In genomic region chr1:224736619-224737352, GRCh38 we compare ENCODE assay signal across 8 cellular contexts.
DNase-seq lines count a peak whose midpoint lies in the region; ATAC-seq and TF ChIP-seq lines count a peak whose summit lies in the region.

No MANE protein-coding gene starts in this region.

- intact Hi-C loops in posterior vena cava (cut with DNase I) = no loop called here

- H3K36me3 Mint-ChIP-seq in chondrocyte (ENCODE audit: low read depth) (no peaks in the 10 kb centered on the region), endothelial cell (ENCODE audit: low read depth, unreplicated experiment) (no peaks in the 10 kb centered on the region)

- peak overlapping the region in 1 of 2 donors; percentile 74 for H3K27ac Mint-ChIP-seq in stimulated activated naive CD8-positive, alpha-beta T cell treated with anti-CD3 and anti-CD28 coated beads, Interleukin-15, amount 100 ng/mL, for 72 hours
- H3K27ac Mint-ChIP-seq in chondrocyte (ENCODE audit: unreplicated experiment) (peak overlapping the region; percentile 74), endothelial cell (ENCODE audit: unreplicated experiment) (no peak overlapping the region)

- H3K9me3 Mint-ChIP-seq in stimulated activated naive CD8-positive, alpha-beta T cell treated with anti-CD3 and anti-CD28 coated beads, Interleukin-15, amount 100 ng/mL, for 72 hours = no peaks in the 10 kb centered on the region
- H3K9me3 Mint-ChIP-seq in chondrocyte (ENCODE audit: low read depth) (no peaks in the 10 kb centered on the region), endothelial cell (ENCODE audit: unreplicated experiment) (no peaks in the 10 kb centered on the region)

- H3K4me1 Mint-ChIP-seq in stimulated activated naive CD8-positive, alpha-beta T cell treated with anti-CD3 and anti-CD28 coated beads, Interleukin-15, amount 100 ng/mL, for 72 hours = peaks cover 76% of the 10 kb centered on the region
- peaks cover 34% of the 10 kb centered on the region for H3K4me1 Mint-ChIP-seq in chondrocyte (ENCODE audit: low read depth)
- peaks cover 24% of the 10 kb centered on the region for H3K4me1 Mint-ChIP-seq in endothelial cell (ENCODE audit: unreplicated experiment)

- ATAC-seq in stimulated activated naive CD8-positive, alpha-beta T cell treated with anti-CD3 and anti-CD28 coated beads, Interleukin-15, amount 100 ng/mL, for 72 hours = peak; percentile 83
- no peak for ATAC-seq in stimulated activated naive CD8-positive, alpha-beta T cell treated with anti-CD3 and anti-CD28 coated beads, Interleukin-15, Interleukin-2, amounts not matched to agents 100 U/mL and 50 U/mL, for 24 hours
- ATAC-seq in HG03108 (IDR thresholded peaks at IDR 0.05; ENCODE audit: unreplicated experiment) = peak; percentile 63

- TF ChIP-seq CTCF in chondrocyte (IDR thresholded peaks at IDR 0.05) (no peak), endothelial cell (IDR thresholded peaks at IDR 0.05; ENCODE audit: unreplicated experiment) (no peak)

- peak overlapping the region; percentile 44 to 53 for H3K4me3 Mint-ChIP-seq in stimulated activated naive CD8-positive, alpha-beta T cell treated with anti-CD3 and anti-CD28 coated beads, Interleukin-15, amount 100 ng/mL, for 72 hours
- H3K4me3 Mint-ChIP-seq in chondrocyte (ENCODE audit: unreplicated experiment) (peak overlapping the region; percentile 21), endothelial cell (ENCODE audit: unreplicated experiment) (no peak overlapping the region)

- peak in 1 of 2 donors; percentile 46 for DNase-seq in stimulated activated naive CD8-positive, alpha-beta T cell treated with anti-CD3 and anti-CD28 coated beads, Interleukin-15, amount 100 ng/mL, for 72 hours
- no peak for DNase-seq in stimulated activated naive CD8-positive, alpha-beta T cell treated with anti-CD3 and anti-CD28 coated beads, Interleukin-15, Interleukin-2, amounts not matched to agents 100 U/mL and 50 U/mL, for 24 hours
- DNase-seq in chondrocyte (ENCODE audit: low spot score) = no peak
- peak; percentile 85 for DNase-seq in posterior vena cava (ENCODE audit: low spot score)
- no peak for DNase-seq in endothelial cell (ENCODE audit: low spot score)
- no peak for DNase-seq in SHP77 (lab: John Stamatoyannopoulos, UW)
- no peak for DNase-seq in COR-L47 (lab: John Stamatoyannopoulos, UW)

- peaks cover 10% of the 10 kb centered on the region for H3K27me3 Mint-ChIP-seq in stimulated activated naive CD8-positive, alpha-beta T cell treated with anti-CD3 and anti-CD28 coated beads, Interleukin-15, amount 100 ng/mL, for 72 hours
- H3K27me3 Mint-ChIP-seq in chondrocyte (ENCODE audit: low read depth) = no peaks in the 10 kb centered on the region
- H3K27me3 Mint-ChIP-seq in endothelial cell (ENCODE audit: unreplicated experiment) = peaks cover 8% of the 10 kb centered on the region
